Comparison of ENCODE assay signal across 8 cellular contexts in the genomic region with DNA sequence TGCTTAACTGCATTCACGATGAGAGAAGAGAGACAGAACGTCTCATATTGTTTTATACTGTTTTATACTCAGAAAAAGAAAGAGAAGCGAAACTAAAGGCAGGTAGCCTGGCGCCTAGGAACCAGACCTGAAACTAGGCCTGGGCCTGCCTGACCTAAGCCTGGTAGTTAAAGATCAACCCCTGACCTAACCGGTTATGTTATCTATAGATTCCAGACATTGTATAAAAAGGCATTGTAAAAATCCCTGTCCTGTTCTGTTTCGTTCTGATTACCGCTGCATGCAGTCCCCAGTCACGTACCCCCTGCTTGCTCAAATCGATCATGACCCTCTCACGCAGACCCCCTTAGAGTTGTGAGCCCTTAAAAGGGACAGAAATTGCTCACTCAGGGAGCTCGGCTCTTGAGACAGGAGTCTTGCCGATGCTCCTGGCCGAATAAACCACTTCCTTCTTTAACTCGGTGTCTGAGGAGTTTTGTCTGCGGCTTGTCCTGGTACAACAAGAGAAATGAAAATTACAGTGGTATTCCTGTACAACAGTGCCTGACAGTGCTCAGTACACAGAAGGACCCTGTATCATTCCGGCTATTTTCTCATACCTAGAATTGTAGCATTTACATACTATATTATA.
A peak's percentile ranks its signal among the peaks of the same experiment; 100 is the strongest.
DNase-seq lines count a peak whose midpoint lies in the region; ATAC-seq and TF ChIP-seq lines count a peak whose summit lies in the region.
"Not testable (repeated sequence)": the region's sequence is repeated elsewhere in the genome, so short reads cannot be mapped to it uniquely, and the experiment has no call there.

No MANE protein-coding gene starts in this region.

- not testable (repeated sequence) for H3K9me2 ChIP-seq in SU-DHL-6 (replicated peaks; ENCODE audit: insufficient read depth, low read length); hepatocyte (replicated peaks; ENCODE audit: insufficient read depth)

- TF ChIP-seq EP300 in transverse colon (IDR thresholded peaks at IDR 0.05; ENCODE audit: low read depth): not testable (repeated sequence)

- H3K27me3 ChIP-seq in Caco-2 (replicated peaks; ENCODE audit: control insufficient read depth, insufficient read depth, low read length); SU-DHL-6 (ENCODE audit: low read length); hepatocyte; transverse colon: not testable (repeated sequence)

- DNase-seq in Caco-2 (peak; percentile 63 to 70), HT-29 (ENCODE audit: low spot score) (peak; percentile 71), transverse colon (peak; percentile 49)
- DNase-seq in activated CD8-positive, alpha-beta T cell treated with anti-CD3 and anti-CD28 coated beads for 36 hours: peak; percentile 22
- not testable (repeated sequence) for DNase-seq in hepatocyte (ENCODE audit: low spot score); natural killer cell treated with Interleukin-12 subunit alpha and Interleukin-12 subunit beta and Interleukin-15 and Interleukin-18, amount 100 ng/mL, for 72 hours (ENCODE audit: low spot score)

- peak overlapping the region; percentile 100 for H3K27ac ChIP-seq in SU-DHL-6 (ENCODE audit: low read depth, low read length)
- peak overlapping the region; percentile 55 for H3K27ac ChIP-seq in hepatocyte
- H3K27ac ChIP-seq in transverse colon: peak overlapping the region; percentile 67 to 76 (median 70)

- peaks cover 52% of the 10 kb centered on the region for H3K4me1 ChIP-seq in Caco-2
- not testable (repeated sequence) for H3K4me1 ChIP-seq in hepatocyte (ENCODE audit: insufficient read depth)
- H3K4me1 ChIP-seq in transverse colon: peaks cover 0 to 18% (median 0%) of the 10 kb centered on the region in 4 donors

- not testable (repeated sequence) for H4K20me1 ChIP-seq in SU-DHL-6 (ENCODE audit: low read depth, low read length); hepatocyte (ENCODE audit: insufficient read depth, poor library complexity, severe bottlenecking)

- peak overlapping the region; percentile 20 for H3K4me3 ChIP-seq in Caco-2 (ENCODE audit: low read depth, low read length)
- H3K4me3 ChIP-seq in SU-DHL-6 (ENCODE audit: insufficient read depth, low read length, poor library complexity, severe bottlenecking); hepatocyte: not testable (repeated sequence)
- H3K4me3 ChIP-seq in transverse colon: peak overlapping the region in 1 of 4 donors; percentile 34

- peaks cover 74% of the 10 kb centered on the region for H3K79me2 ChIP-seq in SU-DHL-6 (ENCODE audit: insufficient read depth, low read length)
- H3K79me2 ChIP-seq in hepatocyte: not testable (repeated sequence)

- 82% methylated on average over 16 of the region's 16 CpGs for WGBS in hepatocyte (ENCODE audit: low lambda C conversion rate, missing lambda C conversion rate)
- 64% methylated on average over 16 of the region's 16 CpGs; no CpG with 5 or more reads in 1 of the 2 donors for WGBS in transverse colon (ENCODE audit: low coverage in 1 of 2), 2 donors

- in situ Hi-C loops in transverse colon (cut with MboI; ENCODE audit: low pct_ligation_motif_present in 1 of 4, low pct_unique_long_range_greater_than_20kb in 1 of 4, low sequenced_read_pairs in 3 of 4): not testable (repeated sequence)

- H3K27me3 Mint-ChIP-seq in Caco-2 (ENCODE audit: insufficient read depth, unreplicated experiment); activated CD8-positive, alpha-beta T cell treated with anti-CD3 and anti-CD28 coated beads for 36 hours; activated naive CD4-positive, alpha-beta T cell treated with anti-CD3 and anti-CD28 coated beads, Interleukin-2, amount 50 U/mL, for 24 hours; natural killer cell treated with Interleukin-12 subunit alpha and Interleukin-12 subunit beta and Interleukin-15 and Interleukin-18, amount 100 ng/mL, for 72 hours: not testable (repeated sequence)

- TF ChIP-seq POLR2A in transverse colon (IDR thresholded peaks at IDR 0.05): not testable (repeated sequence)

- CTCF ChIA-PET in Caco-2 (lab: Charles Lee): interaction anchor here (1.3 kb wide), 1 partner anchor 15 kb away, joined by 4 read pairs; no protein-coding TSS in a partner anchor
- CTCF ChIA-PET in activated CD8-positive, alpha-beta T cell treated with anti-CD3 and anti-CD28 coated beads for 36 hours (lab: Charles Lee): not testable (repeated sequence)

- peak overlapping the region; percentile 81 for H3K4me3 Mint-ChIP-seq in Caco-2 (ENCODE audit: unreplicated experiment)
- peak overlapping the region; percentile 31 for H3K4me3 Mint-ChIP-seq in activated CD8-positive, alpha-beta T cell treated with anti-CD3 and anti-CD28 coated beads for 36 hours
- H3K4me3 Mint-ChIP-seq in activated naive CD4-positive, alpha-beta T cell treated with anti-CD3 and anti-CD28 coated beads, Interleukin-2, amount 50 U/mL, for 24 hours: peak overlapping the region; percentile 7
- H3K4me3 Mint-ChIP-seq in natural killer cell treated with Interleukin-12 subunit alpha and Interleukin-12 subunit beta and Interleukin-15 and Interleukin-18, amount 100 ng/mL, for 72 hours: peak overlapping the region; percentile 56

- H3K36me3 Mint-ChIP-seq in Caco-2 (ENCODE audit: insufficient read depth, unreplicated experiment): peaks cover 11% of the 10 kb centered on the region
- peaks cover 20% of the 10 kb centered on the region for H3K36me3 Mint-ChIP-seq in activated CD8-positive, alpha-beta T cell treated with anti-CD3 and anti-CD28 coated beads for 36 hours (ENCODE audit: low read depth)
- not testable (repeated sequence) for H3K36me3 Mint-ChIP-seq in activated naive CD4-positive, alpha-beta T cell treated with anti-CD3 and anti-CD28 coated beads, Interleukin-2, amount 50 U/mL, for 24 hours; natural killer cell treated with Interleukin-12 subunit alpha and Interleukin-12 subunit beta and Interleukin-15 and Interleukin-18, amount 100 ng/mL, for 72 hours

- intact Hi-C loops in Caco-2 (cut with micrococcal nuclease; ENCODE audit: unreplicated experiment): loop anchor here (1.0 to 5.0 kb wide), 3 partner anchors 15 to 123 kb away; no protein-coding TSS in a partner anchor
- intact Hi-C loops in activated CD8-positive, alpha-beta T cell treated with anti-CD3 and anti-CD28 coated beads for 36 hours (cut with micrococcal nuclease); transverse colon (cut with DNase I; ENCODE audit: low total_unique reads): not testable (repeated sequence)

- H3F3A ChIP-seq in SU-DHL-6 (ENCODE audit: insufficient read depth): peaks cover 58% of the 10 kb centered on the region

- peak overlapping the region; percentile 85 for H3K27ac Mint-ChIP-seq in Caco-2 (ENCODE audit: unreplicated experiment)
- H3K27ac Mint-ChIP-seq in activated CD8-positive, alpha-beta T cell treated with anti-CD3 and anti-CD28 coated beads for 36 hours: peak overlapping the region; percentile 77
- H3K27ac Mint-ChIP-seq in activated naive CD4-positive, alpha-beta T cell treated with anti-CD3 and anti-CD28 coated beads, Interleukin-2, amount 50 U/mL, for 24 hours: peak overlapping the region; percentile 72
- peak overlapping the region in 1 of 2 donors; percentile 66 for H3K27ac Mint-ChIP-seq in natural killer cell treated with Interleukin-12 subunit alpha and Interleukin-12 subunit beta and Interleukin-15 and Interleukin-18, amount 100 ng/mL, for 72 hours

- H3K9ac ChIP-seq in SU-DHL-6 (ENCODE audit: low read length): peak overlapping the region; percentile 41; the same call in 1 of the 2 replicates

- H3K9me3 Mint-ChIP-seq in Caco-2 (ENCODE audit: unreplicated experiment); activated CD8-positive, alpha-beta T cell treated with anti-CD3 and anti-CD28 coated beads for 36 hours; activated naive CD4-positive, alpha-beta T cell treated with anti-CD3 and anti-CD28 coated beads, Interleukin-2, amount 50 U/mL, for 24 hours; natural killer cell treated with Interleukin-12 subunit alpha and Interleukin-12 subunit beta and Interleukin-15 and Interleukin-18, amount 100 ng/mL, for 72 hours: not testable (repeated sequence)

- not testable (repeated sequence) for TF ChIP-seq CTCF in Caco-2 (IDR thresholded peaks at IDR 0.05; ENCODE audit: insufficient read depth in 1 of 2, low read depth in 1 of 2, low read length in 1 of 2, severe bottlenecking in 1 of 2, unreplicated experiment in 1 of 2); SU-DHL-6 (IDR thresholded peaks at IDR 0.05; ENCODE audit: insufficient read depth, low read length, poor library complexity, severe bottlenecking); activated CD8-positive, alpha-beta T cell treated with anti-CD3 and anti-CD28 coated beads for 36 hours (IDR thresholded peaks at IDR 0.05); hepatocyte (IDR thresholded peaks at IDR 0.05; ENCODE audit: poor library complexity); transverse colon (IDR thresholded peaks at IDR 0.05)

- POLR2A ChIA-PET in Caco-2 (lab: Charles Lee): not testable (repeated sequence)
- POLR2A ChIA-PET in activated CD8-positive, alpha-beta T cell treated with anti-CD3 and anti-CD28 coated beads for 36 hours (lab: Charles Lee): interaction anchor here (0.5 kb wide), 1 partner anchor 39 kb away, joined by 3 read pairs; no protein-coding TSS in a partner anchor

- BruUV-seq in Caco-2 (replicated peaks; lab: Mats Ljungman, UMichigan): TSS peak; percentile 98

- peak overlapping the region; percentile 69 for H3K4me2 ChIP-seq in SU-DHL-6 (ENCODE audit: low read depth, low read length, poor library complexity, severe bottlenecking)
- H3K4me2 ChIP-seq in hepatocyte: not testable (repeated sequence)

- peaks cover 21% of the 10 kb centered on the region for H3K4me1 Mint-ChIP-seq in Caco-2 (ENCODE audit: low read depth, unreplicated experiment)
- H3K4me1 Mint-ChIP-seq in activated CD8-positive, alpha-beta T cell treated with anti-CD3 and anti-CD28 coated beads for 36 hours (ENCODE audit: low read depth): peaks cover 81% of the 10 kb centered on the region
- H3K4me1 Mint-ChIP-seq in activated naive CD4-positive, alpha-beta T cell treated with anti-CD3 and anti-CD28 coated beads, Interleukin-2, amount 50 U/mL, for 24 hours: peaks cover 86% of the 10 kb centered on the region
- peaks cover 32 to 57% of the 10 kb centered on the region in 2 donors for H3K4me1 Mint-ChIP-seq in natural killer cell treated with Interleukin-12 subunit alpha and Interleukin-12 subunit beta and Interleukin-15 and Interleukin-18, amount 100 ng/mL, for 72 hours (ENCODE audit: low read depth in 2 of 2)

- H2AFZ ChIP-seq in SU-DHL-6 (ENCODE audit: low read depth, low read length, severe bottlenecking); hepatocyte: not testable (repeated sequence)

- H3K9me3 ChIP-seq in Caco-2; SU-DHL-6 (ENCODE audit: insufficient read depth, low read length); hepatocyte (ENCODE audit: low read depth); transverse colon: not testable (repeated sequence)

- not testable (repeated sequence) for ATAC-seq in activated CD8-positive, alpha-beta T cell treated with anti-CD3 and anti-CD28 coated beads for 36 hours; natural killer cell treated with Interleukin-12 subunit alpha and Interleukin-12 subunit beta and Interleukin-15 and Interleukin-18, amount 100 ng/mL, for 72 hours

- H3K36me3 ChIP-seq in Caco-2 (ENCODE audit: control insufficient read depth, insufficient read depth, low read length); SU-DHL-6 (ENCODE audit: low read length); hepatocyte (replicated peaks; ENCODE audit: insufficient read depth, low read depth); transverse colon: not testable (repeated sequence)

Comparison
In these comparisons a context has a peak if more than half of its experiments do, and no peak if none do; other contexts are left out.
1. H3K4me3 Mint-ChIP-seq: peak in every context shown above with its lines; median percentile 81 in Caco-2; 56 in natural killer cell treated with Interleukin-12 subunit alpha and Interleukin-12 subunit beta and Interleukin-15 and Interleukin-18, amount 100 ng/mL, for 72 hours; 31 in activated CD8-positive, alpha-beta T cell treated with anti-CD3 and anti-CD28 coated beads for 36 hours; 7 in activated naive CD4-positive, alpha-beta T cell treated with anti-CD3 and anti-CD28 coated beads, Interleukin-2, amount 50 U/mL, for 24 hours.